2 cellular contexts compared by ENCODE assay signal in the genomic region with DNA sequence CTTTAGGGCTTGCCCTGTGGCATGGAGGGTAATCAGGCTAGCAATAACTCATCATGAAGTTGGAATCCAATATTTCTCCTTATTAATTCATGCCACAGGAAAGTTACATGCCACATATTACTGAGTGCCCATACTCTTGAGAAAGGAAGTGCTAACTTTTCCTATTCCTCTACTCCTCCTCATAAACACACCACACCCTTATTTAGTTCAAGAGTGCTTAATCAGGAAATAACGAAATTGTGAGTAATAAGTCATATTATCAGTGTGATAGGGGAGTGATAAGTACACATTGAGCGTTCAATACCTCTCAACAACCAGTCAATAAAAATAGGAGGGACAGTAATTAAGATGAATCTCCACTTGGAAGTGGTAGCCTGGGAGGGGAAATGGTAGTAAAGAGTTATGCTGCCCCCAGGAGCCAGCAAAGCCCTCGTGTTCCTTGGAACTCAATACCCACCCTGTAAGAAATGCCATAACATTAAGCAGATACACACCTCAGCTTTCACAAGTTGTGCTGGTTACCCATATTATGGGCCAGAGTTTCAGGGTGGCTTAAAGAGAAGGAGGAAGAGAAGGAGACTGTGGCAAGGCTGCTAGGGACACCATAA.
TF ChIP-seq lines count a peak whose summit lies in the region.

No MANE protein-coding gene starts in this region.

TF ChIP-seq in GM23338, 12 proteins besides CTCF, POLR2A, EP300 and RAD21 (continues in another document):
- TF ChIP-seq, protein P1, sequence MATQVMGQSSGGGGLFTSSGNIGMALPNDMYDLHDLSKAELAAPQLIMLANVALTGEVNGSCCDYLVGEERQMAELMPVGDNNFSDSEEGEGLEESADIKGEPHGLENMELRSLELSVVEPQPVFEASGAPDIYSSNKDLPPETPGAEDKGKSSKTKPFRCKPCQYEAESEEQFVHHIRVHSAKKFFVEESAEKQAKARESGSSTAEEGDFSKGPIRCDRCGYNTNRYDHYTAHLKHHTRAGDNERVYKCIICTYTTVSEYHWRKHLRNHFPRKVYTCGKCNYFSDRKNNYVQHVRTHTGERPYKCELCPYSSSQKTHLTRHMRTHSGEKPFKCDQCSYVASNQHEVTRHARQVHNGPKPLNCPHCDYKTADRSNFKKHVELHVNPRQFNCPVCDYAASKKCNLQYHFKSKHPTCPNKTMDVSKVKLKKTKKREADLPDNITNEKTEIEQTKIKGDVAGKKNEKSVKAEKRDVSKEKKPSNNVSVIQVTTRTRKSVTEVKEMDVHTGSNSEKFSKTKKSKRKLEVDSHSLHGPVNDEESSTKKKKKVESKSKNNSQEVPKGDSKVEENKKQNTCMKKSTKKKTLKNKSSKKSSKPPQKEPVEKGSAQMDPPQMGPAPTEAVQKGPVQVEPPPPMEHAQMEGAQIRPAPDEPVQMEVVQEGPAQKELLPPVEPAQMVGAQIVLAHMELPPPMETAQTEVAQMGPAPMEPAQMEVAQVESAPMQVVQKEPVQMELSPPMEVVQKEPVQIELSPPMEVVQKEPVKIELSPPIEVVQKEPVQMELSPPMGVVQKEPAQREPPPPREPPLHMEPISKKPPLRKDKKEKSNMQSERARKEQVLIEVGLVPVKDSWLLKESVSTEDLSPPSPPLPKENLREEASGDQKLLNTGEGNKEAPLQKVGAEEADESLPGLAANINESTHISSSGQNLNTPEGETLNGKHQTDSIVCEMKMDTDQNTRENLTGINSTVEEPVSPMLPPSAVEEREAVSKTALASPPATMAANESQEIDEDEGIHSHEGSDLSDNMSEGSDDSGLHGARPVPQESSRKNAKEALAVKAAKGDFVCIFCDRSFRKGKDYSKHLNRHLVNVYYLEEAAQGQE (IDR thresholded peaks at IDR 0.05; ENCODE audit: unreplicated experiment): no peak
- no peak for TF ChIP-seq EZH2 (IDR thresholded peaks at IDR 0.05; ENCODE audit: low read depth, unreplicated experiment)
- TF ChIP-seq JUNB (IDR thresholded peaks at IDR 0.05; ENCODE audit: unreplicated experiment): no peak
- no peak for TF ChIP-seq STAT1 (IDR thresholded peaks at IDR 0.05; ENCODE audit: unreplicated experiment)
- TF ChIP-seq ZNF114 (CRISPR knock-in tag; IDR thresholded peaks at IDR 0.05): no peak
- TF ChIP-seq NANOG (IDR thresholded peaks at IDR 0.05; ENCODE audit: borderline replicate concordance): no peak
- TF ChIP-seq CREB1 (CRISPR knock-in tag; IDR thresholded peaks at IDR 0.05; ENCODE audit: low read depth): no peak
- TF ChIP-seq, protein P2, sequence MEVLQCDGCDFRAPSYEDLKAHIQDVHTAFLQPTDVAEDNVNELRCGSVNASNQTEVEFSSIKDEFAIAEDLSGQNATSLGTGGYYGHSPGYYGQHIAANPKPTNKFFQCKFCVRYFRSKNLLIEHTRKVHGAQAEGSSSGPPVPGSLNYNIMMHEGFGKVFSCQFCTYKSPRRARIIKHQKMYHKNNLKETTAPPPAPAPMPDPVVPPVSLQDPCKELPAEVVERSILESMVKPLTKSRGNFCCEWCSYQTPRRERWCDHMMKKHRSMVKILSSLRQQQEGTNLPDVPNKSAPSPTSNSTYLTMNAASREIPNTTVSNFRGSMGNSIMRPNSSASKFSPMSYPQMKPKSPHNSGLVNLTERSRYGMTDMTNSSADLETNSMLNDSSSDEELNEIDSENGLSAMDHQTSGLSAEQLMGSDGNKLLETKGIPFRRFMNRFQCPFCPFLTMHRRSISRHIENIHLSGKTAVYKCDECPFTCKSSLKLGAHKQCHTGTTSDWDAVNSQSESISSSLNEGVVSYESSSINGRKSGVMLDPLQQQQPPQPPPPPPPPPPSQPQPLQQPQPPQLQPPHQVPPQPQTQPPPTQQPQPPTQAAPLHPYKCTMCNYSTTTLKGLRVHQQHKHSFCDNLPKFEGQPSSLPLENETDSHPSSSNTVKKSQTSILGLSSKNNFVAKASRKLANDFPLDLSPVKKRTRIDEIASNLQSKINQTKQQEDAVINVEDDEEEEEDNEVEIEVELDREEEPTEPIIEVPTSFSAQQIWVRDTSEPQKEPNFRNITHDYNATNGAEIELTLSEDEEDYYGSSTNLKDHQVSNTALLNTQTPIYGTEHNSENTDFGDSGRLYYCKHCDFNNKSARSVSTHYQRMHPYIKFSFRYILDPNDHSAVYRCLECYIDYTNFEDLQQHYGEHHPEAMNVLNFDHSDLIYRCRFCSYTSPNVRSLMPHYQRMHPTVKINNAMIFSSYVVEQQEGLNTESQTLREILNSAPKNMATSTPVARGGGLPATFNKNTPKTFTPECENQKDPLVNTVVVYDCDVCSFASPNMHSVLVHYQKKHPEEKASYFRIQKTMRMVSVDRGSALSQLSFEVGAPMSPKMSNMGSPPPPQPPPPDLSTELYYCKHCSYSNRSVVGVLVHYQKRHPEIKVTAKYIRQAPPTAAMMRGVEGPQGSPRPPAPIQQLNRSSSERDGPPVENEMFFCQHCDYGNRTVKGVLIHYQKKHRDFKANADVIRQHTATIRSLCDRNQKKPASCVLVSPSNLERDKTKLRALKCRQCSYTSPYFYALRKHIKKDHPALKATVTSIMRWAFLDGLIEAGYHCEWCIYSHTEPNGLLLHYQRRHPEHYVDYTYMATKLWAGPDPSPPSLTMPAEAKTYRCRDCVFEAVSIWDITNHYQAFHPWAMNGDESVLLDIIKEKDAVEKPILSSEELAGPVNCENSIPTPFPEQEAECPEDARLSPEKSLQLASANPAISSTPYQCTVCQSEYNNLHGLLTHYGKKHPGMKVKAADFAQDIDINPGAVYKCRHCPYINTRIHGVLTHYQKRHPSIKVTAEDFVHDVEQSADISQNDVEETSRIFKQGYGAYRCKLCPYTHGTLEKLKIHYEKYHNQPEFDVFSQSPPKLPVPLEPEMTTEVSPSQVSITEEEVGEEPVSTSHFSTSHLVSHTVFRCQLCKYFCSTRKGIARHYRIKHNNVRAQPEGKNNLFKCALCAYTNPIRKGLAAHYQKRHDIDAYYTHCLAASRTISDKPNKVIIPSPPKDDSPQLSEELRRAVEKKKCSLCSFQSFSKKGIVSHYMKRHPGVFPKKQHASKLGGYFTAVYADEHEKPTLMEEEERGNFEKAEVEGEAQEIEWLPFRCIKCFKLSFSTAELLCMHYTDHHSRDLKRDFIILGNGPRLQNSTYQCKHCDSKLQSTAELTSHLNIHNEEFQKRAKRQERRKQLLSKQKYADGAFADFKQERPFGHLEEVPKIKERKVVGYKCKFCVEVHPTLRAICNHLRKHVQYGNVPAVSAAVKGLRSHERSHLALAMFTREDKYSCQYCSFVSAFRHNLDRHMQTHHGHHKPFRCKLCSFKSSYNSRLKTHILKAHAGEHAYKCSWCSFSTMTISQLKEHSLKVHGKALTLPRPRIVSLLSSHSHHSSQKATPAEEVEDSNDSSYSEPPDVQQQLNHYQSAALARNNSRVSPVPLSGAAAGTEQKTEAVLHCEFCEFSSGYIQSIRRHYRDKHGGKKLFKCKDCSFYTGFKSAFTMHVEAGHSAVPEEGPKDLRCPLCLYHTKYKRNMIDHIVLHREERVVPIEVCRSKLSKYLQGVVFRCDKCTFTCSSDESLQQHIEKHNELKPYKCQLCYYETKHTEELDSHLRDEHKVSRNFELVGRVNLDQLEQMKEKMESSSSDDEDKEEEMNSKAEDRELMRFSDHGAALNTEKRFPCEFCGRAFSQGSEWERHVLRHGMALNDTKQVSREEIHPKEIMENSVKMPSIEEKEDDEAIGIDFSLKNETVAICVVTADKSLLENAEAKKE (CRISPR knock-in tag; IDR thresholded peaks at IDR 0.05): no peak
- TF ChIP-seq ZNF331 (CRISPR knock-in tag; IDR thresholded peaks at IDR 0.05; ENCODE audit: low read depth): no peak
- no peak for TF ChIP-seq POLR2AphosphoS5 (IDR thresholded peaks at IDR 0.05; ENCODE audit: low read depth)

TF ChIP-seq in endothelial cell of umbilical vein, 7 proteins besides CTCF, POLR2A, EP300 and RAD21:
- peak; percentile 54 for TF ChIP-seq FOS (IDR thresholded peaks at IDR 0.05; ENCODE audit: borderline replicate concordance, insufficient read depth, low read length)
- peak; percentile 80 for TF ChIP-seq GATA2 (IDR thresholded peaks at IDR 0.05; ENCODE audit: insufficient read depth, insufficient read length, low read depth, low read length)
- TF ChIP-seq POLR2AphosphoS5 (IDR thresholded peaks at IDR 0.05; ENCODE audit: insufficient read depth, low read depth, low read length): no peak
